In genomic region chr12:39375206-39375808, GRCh38 we compare ENCODE assay signal across 13 cellular contexts.
DNase-seq lines count a peak whose midpoint lies in the region; ATAC-seq, FAIRE-seq and TF ChIP-seq lines count a peak whose summit lies in the region.
"Had no signal": no experiment of that assay in that cellular context is flagged by ENCODE, and none has a peak within 500 bp of the region (broad histone marks: within the 10 kb centered on the region; RNA-seq: fewer than 3 reads in every experiment).

No MANE protein-coding gene starts in this region.

- TF ChIP-seq POLR2A in GM12878 (IDR thresholded peaks at IDR 0.05; ENCODE audit: low read depth, low read length) = no peak

- intact Hi-C loops in GM12878 (cut with micrococcal nuclease; ENCODE audit: unreplicated experiment) = loop anchor here (5.0 kb wide), 2 partner anchors 58 to 67 kb away; partner anchors contain the start of gene KIF21A

- RAD21 ChIA-PET in GM12878 (lab: Charles Lee; ENCODE audit: unreplicated experiment) = interaction anchor here (0.9 to 1.4 kb wide), 4 partner anchors 10 to 68 kb away, joined by 3 to 5 read pairs (median 3); partner anchors contain the start of gene KIF21A

- H3K4me2 ChIP-seq in GM12878 (ENCODE audit: control insufficient read depth, insufficient read depth) = no peak overlapping the region
- no peak overlapping the region for H3K4me2 ChIP-seq in mesendoderm (ENCODE audit: low read length)
- H3K4me2 ChIP-seq: A549 had no signal

- H3K27me3 ChIP-seq in GM12878 (replicated peaks in 1 of 2; ENCODE audit: control insufficient read depth in 2 of 2, insufficient read depth in 2 of 2, low read length in 1 of 2) (no peaks in the 10 kb centered on the region), mesendoderm (ENCODE audit: insufficient read depth, low read length, poor library complexity) (no peaks in the 10 kb centered on the region)

- H4K5ac ChIP-seq in mesendoderm (ENCODE audit: low read length) = no peak overlapping the region

- no peak overlapping the region for H3K18ac ChIP-seq in mesendoderm (ENCODE audit: low read length)

- TF ChIP-seq EP300 in GM12878 (IDR thresholded peaks at IDR 0.05; ENCODE audit: borderline replicate concordance in 1 of 2, control insufficient read depth in 1 of 2, low read depth in 2 of 2, low read length in 2 of 2) = no peak

- in situ Hi-C loops in KBM-7 (cut with MboI; ENCODE audit: low pct_unique_long_range_greater_than_20kb, low sequenced_read_pairs) = no loop called here
- in situ Hi-C loops in GM12878 (cut with MboI) = no loop called here

- BruUV-seq in GM12878 (replicated peaks; lab: Mats Ljungman, UMichigan) = no TSS peak

- no peak overlapping the region for H2AFZ ChIP-seq in GM12878 (ENCODE audit: control insufficient read depth, low read depth, low read length)

- H4K8ac ChIP-seq in mesendoderm (ENCODE audit: low read depth, low read length) = no peak overlapping the region

- H2AK5ac ChIP-seq in mesendoderm (ENCODE audit: low read length) = no peak overlapping the region

- peak; percentile 3 to 35 (median 28); a peak in 2 of 6 replicates for TF ChIP-seq CTCF in GM12878 (IDR thresholded peaks at IDR 0.05 in 2 of 3, conservative IDR thresholded peaks at IDR 0.05 in 1 of 3; ENCODE audit: control insufficient read depth in 2 of 3, extremely low read depth in 1 of 3, insufficient read depth in 1 of 3, low read depth in 3 of 3, low read length in 3 of 3)

- WGBS in GM12878 (ENCODE audit: insufficient coverage, insufficient replicate concordance, low lambda C conversion rate, missing lambda C conversion rate) = 97% methylated on average over 2 of the region's 2 CpGs
- WGBS in mesendoderm (ENCODE audit: extremely low coverage, insufficient coverage, low lambda C conversion rate) = no CpG with 5 or more reads among the region's 2 CpGs

- no peaks in the 10 kb centered on the region for H3K79me1 ChIP-seq in mesendoderm (ENCODE audit: low read length)

- POLR2A ChIA-PET in GM12878 (lab: Charles Lee) = interaction anchor here (0.6 to 1.1 kb wide), 3 partner anchors 8 to 65 kb away, joined by 3 to 4 read pairs (median 3); no protein-coding TSS in a partner anchor

- no peak for FAIRE-seq in GM12878 (lab: Jason Lieb, UNC)

- ATAC-seq in GM12878 (peak; percentile 53), GM18511 (IDR thresholded peaks at IDR 0.05; ENCODE audit: unreplicated experiment) (no peak)

- H3K56ac ChIP-seq in mesendoderm (ENCODE audit: low read length) = no peak overlapping the region

- H3K23ac ChIP-seq in mesendoderm (ENCODE audit: low read length) = no peak overlapping the region

- SMC1A ChIA-PET in GM12878 (lab: Charles Lee; ENCODE audit: uncharacterized antibody, unreplicated experiment) = interaction anchor here (1.0 to 1.4 kb wide), 7 partner anchors 15 to 246 kb away, joined by 3 to 5 read pairs (median 3); no protein-coding TSS in a partner anchor

- H2BK15ac ChIP-seq in mesendoderm (replicated peaks; ENCODE audit: low read depth) = no peak overlapping the region

- H3K36me3 ChIP-seq in GM12878 (ENCODE audit: control insufficient read depth in 2 of 2, insufficient read depth in 2 of 2, low read length in 1 of 2) = no peaks in the 10 kb centered on the region
- no peaks in the 10 kb centered on the region for H3K36me3 ChIP-seq in mesendoderm (ENCODE audit: control insufficient read depth, insufficient read depth, low read length)

- no peak overlapping the region for H3K9ac ChIP-seq in GM12878 (ENCODE audit: control insufficient read depth, insufficient read depth, low read length)
- no peak overlapping the region for H3K9ac ChIP-seq in mesendoderm (ENCODE audit: low read length)

- DNase-seq in DMS53 (lab: John Stamatoyannopoulos, UW) (peak; percentile 32), DMS53 treated with DMSO at 0.1 percent for 48 hours (lab: John Stamatoyannopoulos, UW; ENCODE audit: unreplicated experiment) (no peak), KBM-7 (peak; percentile 37), GM12878 (ENCODE audit: low read depth, low spot score) (no peak), mesendoderm (peak; percentile 40), HK-2 (ENCODE audit: unreplicated experiment) (no peak), COLO668 (lab: John Stamatoyannopoulos, UW; ENCODE audit: unreplicated experiment) (no peak)
- DNase-seq: amygdala, COR-L47, IMR-90, NCI-H146 had no signal

- H3K4me3 ChIP-seq in GM12878 = no peak overlapping the region
- no peak overlapping the region for H3K4me3 ChIP-seq in mesendoderm (ENCODE audit: low read length)
- H3K4me3 ChIP-seq: A549 had no signal

- CTCF ChIA-PET in GM12878 (lab: Yijun Ruan, JAX) = interaction anchor here (1.0 to 2.0 kb wide), 9 partner anchors 9 to 65 kb away, joined by 3 to 5 read pairs (median 4); no protein-coding TSS in a partner anchor

- no peak overlapping the region for H3K4ac ChIP-seq in mesendoderm (ENCODE audit: low read depth, low read length)

- H3K79me2 ChIP-seq in GM12878 (ENCODE audit: control insufficient read depth, insufficient read depth, low read length) (no peaks in the 10 kb centered on the region), mesendoderm (ENCODE audit: control insufficient read depth, insufficient read depth, low read length) (no peaks in the 10 kb centered on the region)

- no peak overlapping the region for H2BK120ac ChIP-seq in mesendoderm (ENCODE audit: low read depth, low read length)

- H2BK5ac ChIP-seq in mesendoderm (ENCODE audit: low read length) = no peak overlapping the region

- H3K9me3 ChIP-seq in GM12878 (replicated peaks; ENCODE audit: control insufficient read depth, insufficient read depth, low read length) = no peaks in the 10 kb centered on the region; the same call in 2 of the 3 replicates
- H3K9me3 ChIP-seq: A549 had no signal

- H3K27ac ChIP-seq in GM12878 (ENCODE audit: control insufficient read depth, insufficient read depth) (no peak overlapping the region), mesendoderm (ENCODE audit: low read depth, low read length) (no peak overlapping the region)
- H3K27ac ChIP-seq: A549 had no signal

- H3K4me1 ChIP-seq in GM12878 (ENCODE audit: control insufficient read depth, insufficient read depth, low read length) = peaks cover 20% of the 10 kb centered on the region
- no peaks in the 10 kb centered on the region for H3K4me1 ChIP-seq in mesendoderm (ENCODE audit: control insufficient read depth, low read depth, low read length)
- H3K4me1 ChIP-seq: A549 had no signal

- 0 out of 2 replicates have a peak, but pooled peaks have one; percentile 9 for TF ChIP-seq RAD21 in GM12878 (IDR thresholded peaks at IDR 0.05; ENCODE audit: insufficient read depth, low read depth, low read length)

- H4K20me1 ChIP-seq in GM12878 (ENCODE audit: control insufficient read depth, insufficient read depth) = no peaks in the 10 kb centered on the region

TF ChIP-seq in GM12878, 131 proteins besides CTCF, POLR2A, EP300 and RAD21 (continues in another document):
- TF ChIP-seq CHD2 (IDR thresholded peaks at IDR 0.05; ENCODE audit: borderline replicate concordance, low read depth, low read length) (no peak), NKRF (conservative IDR thresholded peaks at IDR 0.05) (no peak), PAX8 (IDR thresholded peaks at IDR 0.05) (no peak), EZH2 (IDR thresholded peaks at IDR 0.05; ENCODE audit: borderline replicate concordance, control insufficient read depth, low read depth, low read length) (no peak), JUNB (IDR thresholded peaks at IDR 0.05) (no peak), CBFB (IDR thresholded peaks at IDR 0.05; ENCODE audit: low read depth) (no peak), BCL11A (IDR thresholded peaks at IDR 0.05; ENCODE audit: low read depth, low read length) (no peak)
- TF ChIP-seq, protein P1, sequence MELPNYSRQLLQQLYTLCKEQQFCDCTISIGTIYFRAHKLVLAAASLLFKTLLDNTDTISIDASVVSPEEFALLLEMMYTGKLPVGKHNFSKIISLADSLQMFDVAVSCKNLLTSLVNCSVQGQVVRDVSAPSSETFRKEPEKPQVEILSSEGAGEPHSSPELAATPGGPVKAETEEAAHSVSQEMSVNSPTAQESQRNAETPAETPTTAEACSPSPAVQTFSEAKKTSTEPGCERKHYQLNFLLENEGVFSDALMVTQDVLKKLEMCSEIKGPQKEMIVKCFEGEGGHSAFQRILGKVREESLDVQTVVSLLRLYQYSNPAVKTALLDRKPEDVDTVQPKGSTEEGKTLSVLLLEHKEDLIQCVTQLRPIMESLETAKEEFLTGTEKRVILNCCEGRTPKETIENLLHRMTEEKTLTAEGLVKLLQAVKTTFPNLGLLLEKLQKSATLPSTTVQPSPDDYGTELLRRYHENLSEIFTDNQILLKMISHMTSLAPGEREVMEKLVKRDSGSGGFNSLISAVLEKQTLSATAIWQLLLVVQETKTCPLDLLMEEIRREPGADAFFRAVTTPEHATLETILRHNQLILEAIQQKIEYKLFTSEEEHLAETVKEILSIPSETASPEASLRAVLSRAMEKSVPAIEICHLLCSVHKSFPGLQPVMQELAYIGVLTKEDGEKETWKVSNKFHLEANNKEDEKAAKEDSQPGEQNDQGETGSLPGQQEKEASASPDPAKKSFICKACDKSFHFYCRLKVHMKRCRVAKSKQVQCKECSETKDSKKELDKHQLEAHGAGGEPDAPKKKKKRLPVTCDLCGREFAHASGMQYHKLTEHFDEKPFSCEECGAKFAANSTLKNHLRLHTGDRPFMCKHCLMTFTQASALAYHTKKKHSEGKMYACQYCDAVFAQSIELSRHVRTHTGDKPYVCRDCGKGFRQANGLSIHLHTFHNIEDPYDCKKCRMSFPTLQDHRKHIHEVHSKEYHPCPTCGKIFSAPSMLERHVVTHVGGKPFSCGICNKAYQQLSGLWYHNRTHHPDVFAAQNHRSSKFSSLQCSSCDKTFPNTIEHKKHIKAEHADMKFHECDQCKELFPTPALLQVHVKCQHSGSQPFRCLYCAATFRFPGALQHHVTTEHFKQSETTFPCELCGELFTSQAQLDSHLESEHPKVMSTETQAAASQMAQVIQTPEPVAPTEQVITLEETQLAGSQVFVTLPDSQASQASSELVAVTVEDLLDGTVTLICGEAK (IDR thresholded peaks at IDR 0.05; ENCODE audit: borderline replicate concordance) = no peak

Comparison
In these comparisons a context has a peak if more than half of its experiments do, and no peak if none do; other contexts are left out.
1. DNase-seq: peak in DMS53 (single experiment), KBM-7 (single experiment) and mesendoderm (single experiment); none in DMS53 treated with DMSO at 0.1 percent for 48 hours (single experiment), GM12878 (single experiment), HK-2 (single experiment) and COLO668 (single experiment).